In genomic region chr5:138724470-138725146, GRCh38 we compare ENCODE assay signal across 10 cellular contexts. TPM values are rescaled to one million over a fixed set of nuclear protein-coding genes. Genes with fewer than 3 reads are reported as not detected.
DNase-seq lines count a peak whose midpoint lies in the region; ATAC-seq and TF ChIP-seq lines count a peak whose summit lies in the region.
"Had no signal": no experiment of that assay in that cellular context is flagged by ENCODE, and none has a peak within 500 bp of the region (broad histone marks: within the 10 kb centered on the region; RNA-seq: fewer than 3 reads in every experiment).

No MANE protein-coding gene starts in this region.

- peaks cover 28% of the 10 kb centered on the region for H3K4me1 Mint-ChIP-seq in progenitor cell of endocrine pancreas (ENCODE audit: low read depth)

- intact Hi-C loops in Panc1 (cut with micrococcal nuclease; ENCODE audit: unreplicated experiment) = no loop called here

- DNase-seq in ELF-1 (ENCODE audit: low read depth, low spot score) (peak; percentile 94), Panc1 (ENCODE audit: low read depth, low spot score) (no peak), fibroblast of peridontal ligament (ENCODE audit: extremely low read depth) (peak; percentile 75), progenitor cell of endocrine pancreas (ENCODE audit: low spot score, unreplicated experiment) (no peak), middle frontal gyrus (ENCODE audit: extremely low spot score, low spot score) (no peak), amniotic stem cell (lab: John Stamatoyannopoulos, UW) (no peak)
- DNase-seq: T-helper 9 cell had no signal

- no peaks in the 10 kb centered on the region for H3K36me3 Mint-ChIP-seq in progenitor cell of endocrine pancreas (ENCODE audit: insufficient read depth)

- no peaks in the 10 kb centered on the region for H3K27me3 ChIP-seq in Panc1 (ENCODE audit: control insufficient read depth, insufficient read depth, low read length)

- CTCF ChIA-PET in Panc1 (lab: Charles Lee) = no interaction called here

- no peaks in the 10 kb centered on the region for H3K36me3 ChIP-seq in Panc1 (ENCODE audit: control insufficient read depth, insufficient read depth, low read length)

- POLR2A ChIA-PET in Panc1 (lab: Charles Lee) = no interaction called here

- no peaks in the 10 kb centered on the region for H3K27me3 Mint-ChIP-seq in progenitor cell of endocrine pancreas

- in situ Hi-C loops in Panc1 (cut with HindIII; ENCODE audit: low pct_unique_long_range_greater_than_20kb, low sequenced_read_pairs) = no loop called here

- H3K27ac Mint-ChIP-seq in progenitor cell of endocrine pancreas = peak overlapping the region; percentile 84

- H3K9me3 ChIP-seq in Panc1 (ENCODE audit: control insufficient read depth, insufficient read depth, low read depth, low read length) = no peaks in the 10 kb centered on the region

- no peak for TF ChIP-seq CTCF in Panc1 (IDR thresholded peaks at IDR 0.05)
- TF ChIP-seq CTCF in progenitor cell of endocrine pancreas (IDR thresholded peaks at IDR 0.05; ENCODE audit: unreplicated experiment) = no peak

- ATAC-seq in Panc1 (peak; percentile 18; the same call in 1 of the 2 replicates), HG03045 (IDR thresholded peaks at IDR 0.05; ENCODE audit: unreplicated experiment) (no peak), HG02610 (IDR thresholded peaks at IDR 0.05; ENCODE audit: unreplicated experiment) (no peak)

- 0 out of 2 replicates have a peak, but pooled peaks cover 4% of the 10 kb centered on the region for H3K4me1 ChIP-seq in Panc1 (ENCODE audit: control insufficient read depth, insufficient read depth, low read length)

- no peak overlapping the region for H3K4me3 Mint-ChIP-seq in progenitor cell of endocrine pancreas (ENCODE audit: low read depth)

- no peak overlapping the region for H3K4me3 ChIP-seq in Panc1 (ENCODE audit: low read depth in 2 of 2, low read length in 2 of 2)
- H3K4me3 ChIP-seq: K562 had no signal

- H3K27ac ChIP-seq in Panc1 (ENCODE audit: low read length) = no peak overlapping the region

- H3K9me3 Mint-ChIP-seq in progenitor cell of endocrine pancreas (ENCODE audit: low read depth) = no peaks in the 10 kb centered on the region

- BruUV-seq in Panc1 (replicated peaks; lab: Mats Ljungman, UMichigan) = no TSS peak

RNA-seq across cellular contexts. Expression of gene CTNNA1, which starts 28.6 kb away (rescaled TPM):
- total RNA-seq in Panc1 (2021; ENCODE audit: unreplicated experiment) (298 TPM), progenitor cell of endocrine pancreas (384 and 394 TPM in 2 replicates)
- polyA plus RNA-seq in Panc1 (2012; ENCODE audit: insufficient read length) = 337 TPM

Comparison
In these comparisons a context has a peak if more than half of its experiments do, and no peak if none do; other contexts are left out.
1. DNase-seq: peak in ELF-1 (single experiment) and fibroblast of peridontal ligament (single experiment); none in Panc1 (single experiment), progenitor cell of endocrine pancreas (single experiment), middle frontal gyrus (single experiment) and amniotic stem cell (single experiment).